ENCODE assay signal across 11 cellular contexts in the genomic region with DNA sequence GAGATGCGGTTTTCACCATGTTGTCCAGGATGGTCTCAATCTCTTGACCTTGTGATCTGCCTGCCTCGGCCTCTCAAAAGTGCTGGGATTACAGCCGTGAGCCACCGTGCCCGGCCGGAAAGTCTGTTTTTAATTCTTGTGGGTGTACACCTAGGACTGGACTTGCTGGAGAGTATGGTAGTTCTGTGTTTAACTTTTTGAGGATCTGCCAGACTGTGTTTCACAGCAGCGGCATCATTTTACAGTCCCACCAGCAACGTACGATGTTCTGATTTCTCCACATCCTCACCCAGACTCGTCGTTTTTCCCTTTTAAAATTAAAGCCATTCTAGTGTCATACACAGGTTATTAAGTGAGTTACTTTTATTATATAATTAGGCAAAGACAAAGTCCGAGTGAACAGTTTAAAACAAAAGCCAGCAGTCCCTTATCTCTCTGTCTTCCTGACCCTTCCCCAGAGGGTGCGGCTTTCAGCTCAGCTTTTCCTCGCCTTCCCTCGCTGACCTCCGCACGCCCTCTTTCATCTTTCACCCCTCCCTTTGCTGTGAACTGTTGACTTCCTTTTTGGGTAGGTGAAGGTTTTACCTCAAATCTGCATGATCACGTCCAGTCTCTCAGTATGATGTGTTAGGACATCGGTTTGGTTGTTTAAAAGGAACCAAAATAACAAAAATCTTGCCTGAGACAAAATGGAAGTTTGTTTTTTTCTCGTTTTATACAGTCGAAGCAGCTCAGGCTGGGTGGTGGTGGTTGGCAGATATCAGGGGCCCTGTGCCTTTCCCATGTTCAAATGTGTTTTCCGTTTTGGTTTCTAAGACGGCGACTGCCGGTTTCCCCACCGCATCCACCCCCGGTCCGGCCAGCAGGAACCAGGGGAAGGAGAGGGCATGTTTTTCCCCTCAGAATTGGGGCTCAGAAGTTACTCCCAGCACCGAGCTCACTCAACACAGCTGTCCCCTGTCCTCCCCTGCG. TPM values are rescaled to one million over a fixed set of nuclear protein-coding genes. Genes with fewer than 3 reads are reported as not detected.
DNase-seq lines count a peak whose midpoint lies in the region; ATAC-seq and TF ChIP-seq lines count a peak whose summit lies in the region.
"Had no signal": no experiment of that assay in that cellular context is flagged by ENCODE, and none has a peak within 500 bp of the region (broad histone marks: within the 10 kb centered on the region; RNA-seq: fewer than 3 reads in every experiment).

No MANE protein-coding gene starts in this region.

- ATAC-seq in stimulated activated naive B cell treated with anti-CD40 and anti-IgM and Interleukin-4, amounts not matched to agents 10 μg/mL and 1 μg/mL and 100 μg/mL, for 72 hours (replicated peaks), result peak; percentile 94 to 96
- ATAC-seq in HG02884 (IDR thresholded peaks at IDR 0.05; ENCODE audit: unreplicated experiment), result no peak
- no peak for ATAC-seq in GM21515 (IDR thresholded peaks at IDR 0.05; ENCODE audit: unreplicated experiment)
- ATAC-seq: Panc1 had no signal

- H3K27me3 ChIP-seq in right atrium auricular region, result no peaks in the 10 kb centered on the region
- no peaks in the 10 kb centered on the region for H3K27me3 ChIP-seq in testis
- H3K27me3 ChIP-seq: esophagus squamous epithelium had no signal

- 83 to 86% methylated on average over 30 of the region's 30 CpGs for whole genome bisulfite sequencing in testis, 2 donors

- H3K9me3 ChIP-seq in right atrium auricular region (no peaks in the 10 kb centered on the region), testis (no peaks in the 10 kb centered on the region)
- H3K9me3 ChIP-seq: esophagus squamous epithelium had no signal

- no peaks in the 10 kb centered on the region for H3K27me3 Mint-ChIP-seq in stimulated activated naive B cell treated with anti-CD40 and anti-IgM and Interleukin-4, amounts not matched to agents 10 μg/mL and 1 μg/mL and 100 μg/mL, for 72 hours

- peaks cover 43 to 44% of the 10 kb centered on the region in 2 donors for H3K36me3 Mint-ChIP-seq in stimulated activated naive B cell treated with anti-CD40 and anti-IgM and Interleukin-4, amounts not matched to agents 10 μg/mL and 1 μg/mL and 100 μg/mL, for 72 hours

- no peaks in the 10 kb centered on the region for H3K9me3 Mint-ChIP-seq in stimulated activated naive B cell treated with anti-CD40 and anti-IgM and Interleukin-4, amounts not matched to agents 10 μg/mL and 1 μg/mL and 100 μg/mL, for 72 hours

- peaks cover 0 to 5% of the 10 kb centered on the region in 2 donors for H3K4me1 ChIP-seq in right atrium auricular region
- no peaks in the 10 kb centered on the region for H3K4me1 ChIP-seq in testis
- H3K4me1 ChIP-seq: esophagus squamous epithelium had no signal

- peak overlapping the region; percentile 97 for H3K27ac Mint-ChIP-seq in stimulated activated naive B cell treated with anti-CD40 and anti-IgM and Interleukin-4, amounts not matched to agents 10 μg/mL and 1 μg/mL and 100 μg/mL, for 72 hours

- in situ Hi-C loops in ACHN (cut with HindIII; ENCODE audit: low pct_ligation_motif_present, low pct_unique_long_range_greater_than_20kb, low sequenced_read_pairs), result no loop called here

- intact Hi-C loops in testis (cut with DNase I; ENCODE audit: low total_unique reads), result no loop called here

- TF ChIP-seq CTCF in GM20000 (IDR thresholded peaks at IDR 0.05; ENCODE audit: extremely low read depth, missing control alignments), result no peak
- TF ChIP-seq CTCF in right atrium auricular region (IDR thresholded peaks at IDR 0.05), result no peak
- TF ChIP-seq CTCF in testis (IDR thresholded peaks at IDR 0.05), result no peak

- TF ChIP-seq POLR2A in testis (IDR thresholded peaks at IDR 0.05), result no peak

- peak overlapping the region; percentile 16 to 20 for H3K27ac ChIP-seq in right atrium auricular region
- H3K27ac ChIP-seq in testis, result no peak overlapping the region

- DNase-seq in GM20000 (ENCODE audit: low spot score), result peak; percentile 78
- DNase-seq in activated CD4-positive, alpha-beta T cell treated with anti-CD3 and anti-CD28 coated beads, Interleukin-2, amount 50 U/mL, for 48 hours, result peak; percentile 38 to 52
- DNase-seq in right atrium auricular region (ENCODE audit: low spot score), result no peak
- DNase-seq in stimulated activated naive B cell treated with anti-CD40 and anti-IgM and Interleukin-4, amounts not matched to agents 10 μg/mL and 1 μg/mL and 100 μg/mL, for 72 hours, result peak; percentile 29
- DNase-seq in ACHN, result no peak
- no peak for DNase-seq in testis
- DNase-seq: esophagus squamous epithelium had no signal

- peak overlapping the region; percentile 79 to 89 for H3K4me3 Mint-ChIP-seq in stimulated activated naive B cell treated with anti-CD40 and anti-IgM and Interleukin-4, amounts not matched to agents 10 μg/mL and 1 μg/mL and 100 μg/mL, for 72 hours

- H3K4me1 Mint-ChIP-seq in stimulated activated naive B cell treated with anti-CD40 and anti-IgM and Interleukin-4, amounts not matched to agents 10 μg/mL and 1 μg/mL and 100 μg/mL, for 72 hours, result peaks cover 8 to 25% of the 10 kb centered on the region in 2 donors

- H3K4me3 ChIP-seq in right atrium auricular region, result no peak overlapping the region
- no peak overlapping the region for H3K4me3 ChIP-seq in testis

- H3K36me3 ChIP-seq in right atrium auricular region, result peaks cover 42% of the 10 kb centered on the region
- H3K36me3 ChIP-seq in testis (ENCODE audit: low read depth, missing control alignments), result no peaks in the 10 kb centered on the region

RNA-seq across cellular contexts. Expression of a gene that starts 18.0 kb away (rescaled TPM):
- total RNA-seq in right atrium auricular region, result 100 to 1,000 TPM; 141 to 227 TPM
- total RNA-seq in testis, result 100 to 1,000 TPM; 151 to 168 TPM
- polyA plus RNA-seq in testis (ENCODE audit: insufficient read depth, low read depth, low replicate concordance), result 89.7 TPM

RNA-seq across cellular contexts. Expression of a gene that starts 23.1 kb away (rescaled TPM):
- total RNA-seq in right atrium auricular region, result 1 to 10 TPM; 8.3 to 9.0 TPM
- total RNA-seq in testis, result 1 to 10 TPM; 1.2 to 2.9 TPM
- polyA plus RNA-seq in testis (ENCODE audit: insufficient read depth, low read depth, low replicate concordance), result 3.0 TPM
- total RNA-seq: M059J had no signal

RNA-seq across cellular contexts. Expression of a gene that starts 23.4 kb away (rescaled TPM):
- total RNA-seq in right atrium auricular region, result 10 to 100 TPM; 18.3 to 20.2 TPM
- 100 to 1,000 TPM; 145 to 192 TPM for total RNA-seq in testis
- 81.1 TPM for polyA plus RNA-seq in testis (ENCODE audit: insufficient read depth, low read depth, low replicate concordance)

RNA-seq across cellular contexts. Expression of a gene that starts 27.7 kb away (rescaled TPM):
- total RNA-seq in right atrium auricular region (1 to 10 TPM; 5.9 to 6.8 TPM), testis (1 to 10 TPM; 6.6 to 7.7 TPM)
- polyA plus RNA-seq in testis (ENCODE audit: insufficient read depth, low read depth, low replicate concordance), result 2.9 TPM
- total RNA-seq: esophagus squamous epithelium, M059J had no signal

RNA-seq across cellular contexts. Expression of a gene that starts 30.3 kb away (rescaled TPM):
- 1 to 10 TPM in 1 of 2 donors, under 1 TPM in 1; 0.52 to 5.4 TPM for total RNA-seq in right atrium auricular region
- 1 to 10 TPM; 2.6 to 5.3 TPM for total RNA-seq in testis
- 1.2 TPM for polyA plus RNA-seq in testis (ENCODE audit: insufficient read depth, low read depth, low replicate concordance)
- total RNA-seq: esophagus squamous epithelium had no signal

Comparison
In these comparisons a context has a peak if more than half of its experiments do, and no peak if none do; other contexts are left out.
1. DNase-seq: peak in GM20000 (single experiment), activated CD4-positive, alpha-beta T cell treated with anti-CD3 and anti-CD28 coated beads, Interleukin-2, amount 50 U/mL, for 48 hours (2 of 2) and stimulated activated naive B cell treated with anti-CD40 and anti-IgM and Interleukin-4, amounts not matched to agents 10 μg/mL and 1 μg/mL and 100 μg/mL, for 72 hours (single experiment); none in right atrium auricular region (single experiment), ACHN (single experiment) and testis (single experiment).
2. H3K27ac ChIP-seq: peak in right atrium auricular region (2 of 2); none in testis (0 of 2).
3. ATAC-seq: peak in stimulated activated naive B cell treated with anti-CD40 and anti-IgM and Interleukin-4, amounts not matched to agents 10 μg/mL and 1 μg/mL and 100 μg/mL, for 72 hours (2 of 2); none in HG02884 (single experiment) and GM21515 (single experiment).
4. RNA of a gene that starts 23.4 kb away (total RNA-seq): 145 to 192 TPM in testis; 18.3 to 20.2 TPM in right atrium auricular region; every median in the first group is over 4 times any median in the second.